16 cellular contexts compared by ENCODE assay signal in genomic region chr6:110800181-110800838, GRCh38. TPM values are rescaled to one million over a fixed set of nuclear protein-coding genes. Genes with fewer than 3 reads are reported as not detected.
DNase-seq lines count a peak whose midpoint lies in the region; ATAC-seq, FAIRE-seq and TF ChIP-seq lines count a peak whose summit lies in the region.
"Had no signal": no experiment of that assay in that cellular context is flagged by ENCODE, and none has a peak within 500 bp of the region (broad histone marks: within the 10 kb centered on the region; RNA-seq: fewer than 3 reads in every experiment).

No MANE protein-coding gene starts in this region.

- no peak overlapping the region for H3K56ac ChIP-seq in H9 (ENCODE audit: insufficient read length, low read depth, low read length)

- no peak for TF ChIP-seq RAD21 in K562 (CRISPR knock-in tag; conservative IDR thresholded peaks at IDR 0.05 in 1 of 2, IDR thresholded peaks at IDR 0.05 in 1 of 2)

- H2AK5ac ChIP-seq in H9 (ENCODE audit: insufficient read length, low read length) = no peak overlapping the region

- no peak overlapping the region for H3K14ac ChIP-seq in H9 (ENCODE audit: insufficient read depth, low read length)

- no peak overlapping the region for H3T11ph ChIP-seq in H9 (ENCODE audit: low read length)

- FAIRE-seq in K562 (lab: Jason Lieb, UNC) = no peak
- FAIRE-seq: D721Med had no signal

- no peaks in the 10 kb centered on the region for H3K27me3 Mint-ChIP-seq in activated CD8-positive, alpha-beta memory T cell treated with anti-CD3 and anti-CD28 coated beads, Interleukin-2, amount 10 ng/mL, durations not matched to agents 7 days and 5 days
- H3K27me3 Mint-ChIP-seq in H9 (ENCODE audit: low read depth) = no peaks in the 10 kb centered on the region
- H3K27me3 Mint-ChIP-seq: CD4-positive, alpha-beta T cell had no signal

- no peaks in the 10 kb centered on the region for H3K4me1 ChIP-seq in H9 (ENCODE audit: insufficient read depth, low read length)
- H3K4me1 ChIP-seq in K562 (replicated peaks in 1 of 2; ENCODE audit: control insufficient read depth in 2 of 2, insufficient read depth in 2 of 2, low read length in 2 of 2) = no peaks in the 10 kb centered on the region

- H3K27me3 ChIP-seq in H9 (ENCODE audit: insufficient read depth, low read length) (no peaks in the 10 kb centered on the region), K562 (ENCODE audit: control insufficient read depth in 2 of 2, insufficient read depth in 2 of 2, low read length in 2 of 2) (no peaks in the 10 kb centered on the region)
- H3K27me3 ChIP-seq: BLaER1 treated with 17β-estradiol and CSF1 and Interleukin-3, amounts not matched to agents 10 nM and 100 nM had no signal

- H3K23ac ChIP-seq in H9 (ENCODE audit: insufficient read length, low read depth, low read length) = no peak overlapping the region

- no peak overlapping the region for H2AFZ ChIP-seq in H9 (ENCODE audit: low read length)
- no peak overlapping the region for H2AFZ ChIP-seq in K562 (ENCODE audit: low read depth, low read length)

- no peak overlapping the region for H3K27ac ChIP-seq in H9 (ENCODE audit: insufficient read length, low read depth, low read length)
- H3K27ac ChIP-seq in K562 (ENCODE audit: extremely low read depth, low read depth, low read length) = no peak overlapping the region
- H3K27ac ChIP-seq: 22Rv1 had no signal

- CTCF ChIA-PET in activated CD8-positive, alpha-beta memory T cell treated with anti-CD3 and anti-CD28 coated beads, Interleukin-2, amount 10 ng/mL, durations not matched to agents 7 days and 5 days (lab: Charles Lee) = no interaction called here
- CTCF ChIA-PET in K562 (lab: Yijun Ruan, JAX; ENCODE audit: low intra/inter-chr PET ratio) = no interaction called here

- intact Hi-C loops in K562 (cut with micrococcal nuclease) = no loop called here

- H3K9ac ChIP-seq in H9 (ENCODE audit: extremely low read depth, insufficient read length, low read length) = no peak overlapping the region
- H3K9ac ChIP-seq in K562 (ENCODE audit: insufficient read depth in 1 of 2, low read depth in 2 of 2, low read length in 2 of 2) = no peak overlapping the region
- H3K9ac ChIP-seq: BLaER1 treated with 17β-estradiol and CSF1 and Interleukin-3, amounts not matched to agents 10 nM and 100 nM had no signal

- no peak overlapping the region for H3K4me3 Mint-ChIP-seq in activated CD8-positive, alpha-beta memory T cell treated with anti-CD3 and anti-CD28 coated beads, Interleukin-2, amount 10 ng/mL, durations not matched to agents 7 days and 5 days
- H3K4me3 Mint-ChIP-seq in H9 = no peak overlapping the region
- H3K4me3 Mint-ChIP-seq: CD4-positive, alpha-beta T cell; HFFc6 had no signal

- no peak for ATAC-seq in activated CD8-positive, alpha-beta memory T cell treated with anti-CD3 and anti-CD28 coated beads, Interleukin-2, amount 10 ng/mL, durations not matched to agents 7 days and 5 days
- ATAC-seq in K562 = no peak
- no peak for ATAC-seq in left lobe of liver
- no peak for ATAC-seq in GM18502 (IDR thresholded peaks at IDR 0.05; ENCODE audit: poor library complexity, unreplicated experiment)

- H3K4me2 ChIP-seq in H9 (ENCODE audit: insufficient read depth, insufficient read length, low read length) (no peak overlapping the region), K562 (ENCODE audit: insufficient read depth, low read length) (no peak overlapping the region)

- no peak overlapping the region for H2BK5ac ChIP-seq in H9 (ENCODE audit: insufficient read length, low read length)

- peaks cover 16% of the 10 kb centered on the region for H3K4me1 Mint-ChIP-seq in activated CD8-positive, alpha-beta memory T cell treated with anti-CD3 and anti-CD28 coated beads, Interleukin-2, amount 10 ng/mL, durations not matched to agents 7 days and 5 days
- H3K4me1 Mint-ChIP-seq in H9 = no peaks in the 10 kb centered on the region

- no peak overlapping the region for H4K8ac ChIP-seq in H9 (replicated peaks; ENCODE audit: insufficient read length, low read depth, low read length)

- TF ChIP-seq CTCF in H9 (conservative IDR thresholded peaks at IDR 0.05) (no peak), K562 (IDR thresholded peaks at IDR 0.05 in 2 of 3, conservative IDR thresholded peaks at IDR 0.05 in 1 of 3; ENCODE audit: insufficient read depth in 2 of 3, low read depth in 1 of 3, low read length in 3 of 3) (no peak)

- H3K27ac Mint-ChIP-seq in activated CD8-positive, alpha-beta memory T cell treated with anti-CD3 and anti-CD28 coated beads, Interleukin-2, amount 10 ng/mL, durations not matched to agents 7 days and 5 days = peak overlapping the region; percentile 8
- H3K27ac Mint-ChIP-seq in H9 = peak overlapping the region in 2 of 3 experiments; percentile 6 to 50; a peak in 1 of 7 replicates
- H3K27ac Mint-ChIP-seq: CD4-positive, alpha-beta T cell; HFFc6 had no signal

- no peak for TF ChIP-seq POLR2A in K562 (conservative IDR thresholded peaks at IDR 0.05)

- H3K36me3 Mint-ChIP-seq in activated CD8-positive, alpha-beta memory T cell treated with anti-CD3 and anti-CD28 coated beads, Interleukin-2, amount 10 ng/mL, durations not matched to agents 7 days and 5 days = peaks cover 28% of the 10 kb centered on the region
- H3K36me3 Mint-ChIP-seq in H9 (ENCODE audit: insufficient read depth in 1 of 3, low read depth in 3 of 3) = peaks cover 3 to 30% (median 12%) of the 10 kb centered on the region in 3 experiments; a peak in 4 of 7 replicates

- no peaks in the 10 kb centered on the region for H3K36me3 ChIP-seq in K562 (ENCODE audit: control insufficient read depth, insufficient read depth, low read length)
- H3K36me3 ChIP-seq: HAP-1 had no signal

- no peak overlapping the region for H2BK15ac ChIP-seq in H9 (ENCODE audit: low read depth, low read length)

- H4K91ac ChIP-seq in H9 (ENCODE audit: insufficient read length, low read depth, low read length) = no peak overlapping the region

- no peak overlapping the region for H2BK12ac ChIP-seq in H9 (ENCODE audit: insufficient read length, low read depth, low read length)

- no peaks in the 10 kb centered on the region for H3K9me1 ChIP-seq in K562 (ENCODE audit: control insufficient read depth, insufficient read depth, low read length)

- H3K18ac ChIP-seq in H9 (ENCODE audit: insufficient read length, low read depth, low read length) = no peak overlapping the region

- no peaks in the 10 kb centered on the region for H4K20me1 ChIP-seq in H9 (ENCODE audit: control insufficient read depth, insufficient read depth, insufficient read length)
- H4K20me1 ChIP-seq in K562 (replicated peaks; ENCODE audit: control insufficient read depth, insufficient read depth, low read length) = no peaks in the 10 kb centered on the region

- BruUV-seq in K562 (replicated peaks; lab: Mats Ljungman, UMichigan) = no TSS peak

- H3K4ac ChIP-seq in H9 (ENCODE audit: low read depth, low read length) = no peak overlapping the region

- DNase-seq in activated CD8-positive, alpha-beta memory T cell treated with anti-CD3 and anti-CD28 coated beads, Interleukin-2, amount 10 ng/mL, durations not matched to agents 7 days and 5 days = no peak
- DNase-seq in activated CD8-positive, alpha-beta memory T cell treated with anti-CD3 and anti-CD28 coated beads, Interleukin-2, amount 50 U/mL, for 48 hours = no peak
- DNase-seq in H9 (no peak), K562 (ENCODE audit: extremely low read depth in 1 of 4, low spot score in 3 of 4) (no peak), NCI-H69 (lab: John Stamatoyannopoulos, UW) (no peak), DMS 273 treated with DMSO at 0.1 percent for 48 hours (lab: John Stamatoyannopoulos, UW) (no peak), left lobe of liver (ENCODE audit: low spot score) (no peak)
- DNase-seq: CD4-positive, alpha-beta T cell; GOT3; HFFc6; Karpas-422 had no signal

- H2BK20ac ChIP-seq in H9 (ENCODE audit: low read depth, low read length, poor library complexity, severe bottlenecking) = no peak overlapping the region

- in situ Hi-C loops in K562 (cut with MboI) = no loop called here

- no peaks in the 10 kb centered on the region for H3K79me1 ChIP-seq in H9 (ENCODE audit: insufficient read depth, low read depth, low read length, poor library complexity, severe bottlenecking)

- peaks cover 6% of the 10 kb centered on the region for H3K9me3 Mint-ChIP-seq in activated CD8-positive, alpha-beta memory T cell treated with anti-CD3 and anti-CD28 coated beads, Interleukin-2, amount 10 ng/mL, durations not matched to agents 7 days and 5 days (ENCODE audit: low read depth)
- H3K9me3 Mint-ChIP-seq in H9 = peaks cover 6 to 12% of the 10 kb centered on the region in 2 experiments
- H3K9me3 Mint-ChIP-seq: CD4-positive, alpha-beta T cell had no signal

- POLR2A ChIA-PET in K562 (lab: Yijun Ruan, JAX) = no interaction called here

- H2BK120ac ChIP-seq in H9 (ENCODE audit: low read depth, low read length, poor library complexity, severe bottlenecking) = no peak overlapping the region

- WGBS in H9 (ENCODE audit: extremely low coverage, insufficient read length, low lambda C conversion rate) = no CpG with 5 or more reads among the region's 5 CpGs
- 41% methylated on average over 5 of the region's 5 CpGs for WGBS in K562 (ENCODE audit: insufficient coverage, low coverage, missing lambda C conversion rate)

- no peaks in the 10 kb centered on the region for H3K9me3 ChIP-seq in H9 (ENCODE audit: control insufficient read depth, low read depth, low read length)
- H3K9me3 ChIP-seq in K562 (replicated peaks; ENCODE audit: control insufficient read depth, insufficient read depth, low read depth, low read length) = peaks cover 5% of the 10 kb centered on the region; the same call in 1 of the 2 replicates

- TF ChIP-seq EP300 in K562 (IDR thresholded peaks at IDR 0.05; ENCODE audit: low read length) = no peak

- H3K4me3 ChIP-seq in K562 = no peak overlapping the region
- H3K4me3 ChIP-seq: BLaER1 treated with 17β-estradiol and CSF1 and Interleukin-3, amounts not matched to agents 10 nM and 100 nM; HAP-1 had no signal

- H3K79me2 ChIP-seq in H9 (ENCODE audit: insufficient read depth, low read length) = peaks cover 2% of the 10 kb centered on the region; the same call in 1 of the 2 replicates
- H3K79me2 ChIP-seq in K562 (ENCODE audit: control insufficient read depth, insufficient read depth, low read length) = no peaks in the 10 kb centered on the region; the same call in 2 of the 3 replicates

- no peaks in the 10 kb centered on the region for H3K23me2 ChIP-seq in H9 (ENCODE audit: insufficient read length, low read depth, low read length, poor library complexity, severe bottlenecking)

- no peak overlapping the region for H4K5ac ChIP-seq in H9 (ENCODE audit: insufficient read length, low read depth, low read length)

RNA-seq across cellular contexts. Expression of gene CDK19, which starts 15.0 kb away (rescaled TPM):
- total RNA-seq in activated CD8-positive, alpha-beta memory T cell treated with anti-CD3 and anti-CD28 coated beads, Interleukin-2, amount 10 ng/mL, durations not matched to agents 7 days and 5 days = 10 to 100 TPM; 27.8 to 29.4 TPM
- total RNA-seq in H9 (2021) (6.6 and 7.0 TPM in 2 replicates), K562 (2014; rRNA removed) (3.9 and 4.1 TPM in 2 replicates), K562 (2014; rRNA removed; fragmentation: Illumina TruSeq; extraction: Trizol) (8.6 and 10.1 TPM in 2 replicates), K562 (2015; rRNA removed; fragmentation: Illumina TruSeq; extraction: Trizol) (6.2 and 6.7 TPM in 2 replicates), K562 (2021) (9.3 and 10.6 TPM in 2 replicates), left lobe of liver (6.9 TPM)
- total RNA-seq in K562 (2011; cell fraction: chromatin; rRNA removed; ENCODE audit: low replicate concordance) = 16.2 and 38.5 TPM in 2 replicates
- total RNA-seq in K562 (2011; cell fraction: nucleolus; rRNA removed) = 8.5 and 12.4 TPM in 2 replicates
- 27.5 and 37.6 TPM in 2 replicates for total RNA-seq in K562 (2011; cell fraction: nucleoplasm; rRNA removed)
- polyA plus RNA-seq in K562 (2011; rRNA removed) (15.2 and 15.4 TPM in 2 replicates), K562 (2014; fragmentation: Illumina TruSeq; extraction: Trizol) (8.8 and 9.0 TPM in 2 replicates), K562 (2014; fragmentation: Nextera tagmentation; extraction: Ambion mirVana) (1 to 10 TPM; 3.8 to 4.0 TPM), K562 (2014; rRNA removed) (7.4 and 8.4 TPM in 2 replicates)
- polyA plus RNA-seq in K562 (2011; cell fraction: cytosol; rRNA removed) = 2.8 and 7.8 TPM in 2 replicates
- polyA plus RNA-seq in K562 (2011; cell fraction: nucleus; rRNA removed) = 10.1 and 14.7 TPM in 2 replicates
- 8.9 and 16.6 TPM in 2 replicates for polyA plus RNA-seq in K562 (2012)
- polyA minus RNA-seq in K562 (2011; rRNA and poly(A)+ RNA removed) = 9.9 and 13.3 TPM in 2 replicates
- polyA minus RNA-seq in K562 (2011; cell fraction: cytosol; rRNA and poly(A)+ RNA removed) = 3.5 and 4.3 TPM in 2 replicates
- 4.0 and 7.8 TPM in 2 replicates for polyA minus RNA-seq in K562 (2011; cell fraction: nucleus; rRNA and poly(A)+ RNA removed)
